Comparison of ENCODE assay signal across 22 cellular contexts in the genomic region with DNA sequence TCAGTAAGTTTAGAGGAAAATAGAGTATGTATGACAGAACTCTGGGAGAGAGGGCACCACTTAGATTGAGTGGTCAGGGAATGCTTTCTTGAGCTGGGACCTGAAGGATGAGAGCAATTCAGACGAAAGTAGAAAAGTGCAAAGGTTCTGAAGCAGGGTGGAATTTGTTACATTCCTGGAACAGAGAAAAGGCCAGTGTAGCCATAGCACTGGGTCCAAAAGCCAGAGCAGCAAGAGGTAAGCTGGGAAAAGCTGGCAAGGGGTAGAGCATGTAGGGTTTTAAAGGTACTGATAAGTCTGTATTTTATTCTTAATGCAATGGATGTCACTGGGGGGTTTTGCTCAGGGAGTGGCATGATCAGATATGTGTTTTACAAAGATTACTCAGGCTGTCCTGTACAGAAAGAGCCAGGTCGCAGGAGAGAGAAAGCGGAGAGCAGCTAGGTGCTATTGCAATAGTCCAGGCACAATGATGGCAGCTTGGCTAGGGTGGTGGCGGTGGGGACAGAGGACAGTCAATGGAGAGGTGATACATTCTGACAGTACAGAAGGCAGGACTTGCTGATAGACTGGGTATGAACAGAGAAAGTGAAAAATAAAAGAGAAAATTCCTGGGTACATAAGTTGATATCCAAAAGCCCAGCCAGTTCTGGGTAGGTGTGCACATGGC. TPM values are rescaled to one million over a fixed set of nuclear protein-coding genes. Genes with fewer than 3 reads are reported as not detected.
DNase-seq lines count a peak whose midpoint lies in the region; ATAC-seq and TF ChIP-seq lines count a peak whose summit lies in the region.
"Had no signal": no experiment of that assay in that cellular context is flagged by ENCODE, and none has a peak within 500 bp of the region (broad histone marks: within the 10 kb centered on the region; RNA-seq: fewer than 3 reads in every experiment).

No MANE protein-coding gene starts in this region.

- no peak for TF ChIP-seq POLR2A in sigmoid colon (IDR thresholded peaks at IDR 0.05)

- H3K9ac ChIP-seq in GM23248 = 0 out of 2 replicates have a peak overlapping the region, but pooled peaks have one; percentile 7
- peak overlapping the region; percentile 76 for H3K9ac ChIP-seq in adipocyte (ENCODE audit: low read length)

- DNase-seq in GM23248 (no peak), adipocyte (ENCODE audit: low read depth) (no peak), sigmoid colon (no peak), NCI-H1417 treated with DMSO at 0.1 percent for 48 hours (lab: John Stamatoyannopoulos, UW) (no peak)
- no peak for DNase-seq in stimulated activated CD4-positive, alpha-beta T cell treated with anti-CD3 and anti-CD28 coated beads, Interleukin-12 subunit alpha, Interleukin-12 subunit beta, amount 100 ng/mL, for 4 hours
- DNase-seq: activated CD4-positive, alpha-beta T cell treated with anti-CD3 and anti-CD28 coated beads, Interleukin-2, amount 50 U/mL, for 4 hours; activated CD8-positive, alpha-beta memory T cell treated with anti-CD3 and anti-CD28 coated beads, Interleukin-2, amount 50 U/mL, for 48 hours; activated effector memory CD4-positive, alpha-beta T cell treated with Interleukin-2 at 50 U/mL for 16 hours; CD4-positive, alpha-beta T cell; DMS53; gastrocnemius medialis; GF-D8; MG63; NCI-H1436 treated with DMSO at 0.1 percent for 48 hours; NCI-H2171 treated with DMSO at 0.1 percent for 48 hours; NCI-H69; SHP77 treated with DMSO at 0.1 percent for 48 hours; substantia nigra; WERI-Rb-1 had no signal

- H3K36me3 ChIP-seq in GM23248 (ENCODE audit: low read depth) (peaks cover 72% of the 10 kb centered on the region), adipocyte (ENCODE audit: control insufficient read depth, insufficient read depth, low read length, severe bottlenecking) (peaks cover 74% of the 10 kb centered on the region), sigmoid colon (peaks cover 0 to 26% (median 1%) of the 10 kb centered on the region in 4 donors)
- H3K36me3 ChIP-seq: cardiac muscle cell, gastrocnemius medialis had no signal

- ATAC-seq in GM21825 (IDR thresholded peaks at IDR 0.05; ENCODE audit: unreplicated experiment) = no peak
- ATAC-seq: gastrocnemius medialis had no signal

- intact Hi-C loops in sigmoid colon (cut with DNase I) = no loop called here

- H3K27ac ChIP-seq in GM23248 (peak overlapping the region; percentile 89), layer of hippocampus (ENCODE audit: low read depth, low read length) (peak overlapping the region; percentile 25), sigmoid colon (peak overlapping the region; percentile 61 to 96 (median 80))
- H3K27ac ChIP-seq: cardiac muscle cell, gastrocnemius medialis, WERI-Rb-1 had no signal

- in situ Hi-C loops in GM23248 (cut with MboI) = no loop called here

- H3K79me2 ChIP-seq in GM23248 (ENCODE audit: insufficient read depth) = peaks cover 100% of the 10 kb centered on the region

- no peak for TF ChIP-seq CTCF in sigmoid colon (IDR thresholded peaks at IDR 0.05)

- H3F3A ChIP-seq in GM23248 (ENCODE audit: insufficient read depth) = peaks cover 100% of the 10 kb centered on the region

- no peak overlapping the region for H2AFZ ChIP-seq in GM23248

- H3K4me1 ChIP-seq in GM23248 (ENCODE audit: insufficient read depth) = peaks cover 100% of the 10 kb centered on the region
- peaks cover 97% of the 10 kb centered on the region for H3K4me1 ChIP-seq in adipocyte (ENCODE audit: control insufficient read depth, insufficient read depth, low read length)
- H3K4me1 ChIP-seq in sigmoid colon = peaks cover 0 to 100% (median 98%) of the 10 kb centered on the region in 4 donors

- H3K4me3 ChIP-seq in GM23248 (no peak overlapping the region), adipocyte (ENCODE audit: low read length) (peak overlapping the region; percentile 62), sigmoid colon (no peak overlapping the region)
- H3K4me3 ChIP-seq: cardiac muscle cell, gastrocnemius medialis, MG63 had no signal

- no peaks in the 10 kb centered on the region for H3K9me3 ChIP-seq in GM23248 (ENCODE audit: low read depth)
- no peaks in the 10 kb centered on the region for H3K9me3 ChIP-seq in adipocyte (ENCODE audit: control insufficient read depth, low read length)
- no peaks in the 10 kb centered on the region for H3K9me3 ChIP-seq in sigmoid colon
- H3K9me3 ChIP-seq: gastrocnemius medialis, MG63 had no signal

- H3K9me2 ChIP-seq in GM23248 (ENCODE audit: insufficient read depth) = no peaks in the 10 kb centered on the region

- TF ChIP-seq EP300 in sigmoid colon (IDR thresholded peaks at IDR 0.05) = no peak

- 98% methylated on average over 4 of the region's 4 CpGs for WGBS in GM23248 (ENCODE audit: low coverage in 1 of 2, low lambda C conversion rate in 2 of 2, missing lambda C conversion rate in 2 of 2), 2 experiments
- WGBS in sigmoid colon, 2 donors = 94 to 96% methylated on average over 4 of the region's 4 CpGs

- H4K20me1 ChIP-seq in GM23248 (ENCODE audit: insufficient read depth) = peaks cover 21% of the 10 kb centered on the region

- H3K4me2 ChIP-seq in GM23248 (ENCODE audit: unreplicated experiment) = no peak overlapping the region

- no peaks in the 10 kb centered on the region for H3K27me3 ChIP-seq in GM23248 (replicated peaks; ENCODE audit: insufficient read depth)
- H3K27me3 ChIP-seq in adipocyte (replicated peaks; ENCODE audit: control insufficient read depth, insufficient read depth, low read length) = no peaks in the 10 kb centered on the region
- no peaks in the 10 kb centered on the region for H3K27me3 ChIP-seq in layer of hippocampus (ENCODE audit: control insufficient read depth, insufficient read depth, low read length)
- no peaks in the 10 kb centered on the region for H3K27me3 ChIP-seq in sigmoid colon
- H3K27me3 ChIP-seq: cardiac muscle cell, gastrocnemius medialis, MG63 had no signal

RNA-seq across cellular contexts. Expression of gene FSTL1, which starts 17.0 kb away (rescaled TPM):
- total RNA-seq in GM23248 (2014; rRNA removed; shearing (Covaris generic)) = 4,171 and 4,244 TPM in 2 replicates
- polyA plus RNA-seq in GM23248 (2016; fragmentation: Nextera tagmentation; extraction: Ambion mirVana) (1,910 and 1,919 TPM in 2 replicates), sigmoid colon (10 to 100 TPM in 2 of 3 donors, 1 to 10 TPM in 1; 8.1 to 56.2 (median 24.6) TPM)
- 100 to 1,000 TPM; 266 to 653 (median 320) TPM for total RNA-seq in sigmoid colon

Comparison
In these comparisons a context has a peak if more than half of its experiments do, and no peak if none do; other contexts are left out.
1. H3K27ac ChIP-seq: peak in every context shown above with its lines; median percentile 89 in GM23248; 80 in sigmoid colon; 25 in layer of hippocampus.